ENCODE assay signal across 9 cellular contexts in the genomic region with DNA sequence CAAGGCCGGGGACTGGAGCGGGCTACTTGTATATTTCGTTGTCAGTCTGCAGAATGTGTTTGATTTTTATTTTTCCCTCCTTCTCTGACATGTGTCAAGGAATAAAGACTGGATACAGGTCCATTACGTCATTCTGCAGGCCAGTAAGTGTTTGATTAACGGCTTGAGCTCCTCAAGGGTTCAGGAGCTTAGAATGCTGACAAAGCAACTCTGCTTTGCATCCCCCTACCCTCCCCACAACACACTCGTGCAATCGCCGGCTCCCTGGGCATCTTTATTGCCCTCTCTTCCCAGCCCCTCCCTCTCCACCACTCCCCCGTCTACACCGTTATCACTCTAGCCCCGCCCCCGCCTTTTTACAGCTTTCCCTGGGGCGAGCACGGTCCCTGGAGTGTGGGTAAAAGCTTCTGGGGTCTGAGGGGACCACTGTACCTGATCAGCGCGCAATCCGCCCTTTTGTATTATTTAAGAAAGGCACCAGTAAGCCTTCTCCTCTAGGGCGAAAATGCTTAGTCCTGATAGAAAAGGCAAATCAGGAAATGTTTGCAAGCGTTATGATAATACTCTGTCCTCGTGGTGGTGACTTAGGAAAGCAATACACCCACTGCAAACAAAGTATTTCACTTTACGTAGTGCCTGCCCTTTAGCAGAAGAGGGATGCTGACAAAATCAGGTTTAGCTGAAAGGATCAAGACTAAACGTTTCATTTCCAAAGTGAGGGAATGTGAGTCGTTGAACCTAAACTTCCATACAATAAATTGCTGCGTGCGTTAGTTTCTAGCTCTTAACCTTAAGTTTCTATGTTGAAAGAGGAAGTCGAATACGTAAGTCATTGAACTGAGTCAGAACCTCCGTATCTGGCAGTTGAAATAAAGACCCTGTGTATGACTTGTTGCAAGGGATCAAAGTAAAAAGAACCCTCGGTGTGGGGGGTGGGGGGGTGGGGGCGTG. TPM values are rescaled to one million over a fixed set of nuclear protein-coding genes. Genes with fewer than 3 reads are reported as not detected.
A peak's percentile ranks its signal among the peaks of the same experiment; 100 is the strongest.
DNase-seq lines count a peak whose midpoint lies in the region; ATAC-seq, FAIRE-seq and TF ChIP-seq lines count a peak whose summit lies in the region.
"Had no signal": no experiment of that assay in that cellular context is flagged by ENCODE, and none has a peak within 500 bp of the region (broad histone marks: within the 10 kb centered on the region; RNA-seq: fewer than 3 reads in every experiment).

No MANE protein-coding gene starts in this region.

- H3K4me2 ChIP-seq in mesenchymal stem cell (ENCODE audit: low read length, poor library complexity, severe bottlenecking) = peak overlapping the region; percentile 91

- no peak overlapping the region for H2AK5ac ChIP-seq in mesenchymal stem cell (ENCODE audit: low read length, severe bottlenecking)

- H3K4ac ChIP-seq in mesenchymal stem cell (ENCODE audit: low read depth in 1 of 2, low read length in 2 of 2) = no peak overlapping the region

- H3K36me3 ChIP-seq in duodenal mucosa (ENCODE audit: control insufficient read depth in 1 of 2, insufficient read depth in 2 of 2, low read length in 2 of 2) (no peaks in the 10 kb centered on the region), mesenchymal stem cell (ENCODE audit: control insufficient read depth in 1 of 2, insufficient read depth in 2 of 2, low read depth in 1 of 2, low read length in 2 of 2) (no peaks in the 10 kb centered on the region)
- H3K36me3 ChIP-seq: HAP-1 had no signal

- H3K79me1 ChIP-seq in mesenchymal stem cell (replicated peaks; ENCODE audit: low read length, poor library complexity, severe bottlenecking) = peaks cover 5% of the 10 kb centered on the region

- WGBS in mesenchymal stem cell = under 1% methylated on average over 18 of the region's 30 CpGs

- H3K4me1 ChIP-seq in duodenal mucosa (ENCODE audit: control insufficient read depth in 1 of 2, insufficient read depth in 2 of 2, low read length in 2 of 2) (peaks cover 8 to 10% of the 10 kb centered on the region in 2 donors), mesenchymal stem cell (ENCODE audit: control insufficient read depth, insufficient read depth, low read depth, low read length) (peaks cover 9% of the 10 kb centered on the region)
- H3K4me1 ChIP-seq: HAP-1 had no signal

- H3K18ac ChIP-seq in mesenchymal stem cell (ENCODE audit: low read depth in 1 of 2, low read length in 2 of 2) = no peak overlapping the region

- H3K27ac ChIP-seq in duodenal mucosa (ENCODE audit: low read depth, low read length) (no peak overlapping the region), mesenchymal stem cell (ENCODE audit: low read length, poor library complexity, severe bottlenecking) (no peak overlapping the region)

- H3K9ac ChIP-seq in duodenal mucosa (ENCODE audit: low read depth in 1 of 2, low read length in 2 of 2) = no peak overlapping the region
- peak overlapping the region; percentile 98 for H3K9ac ChIP-seq in mesenchymal stem cell (ENCODE audit: low read length)

- H2AFZ ChIP-seq in mesenchymal stem cell (ENCODE audit: low read depth, low read length) = no peak overlapping the region

- peaks cover 34% of the 10 kb centered on the region for H3K4me1 Mint-ChIP-seq in type B pancreatic cell (ENCODE audit: unreplicated experiment)

- H2BK12ac ChIP-seq in mesenchymal stem cell (ENCODE audit: low read length in 2 of 2) = no peak overlapping the region

- no peak overlapping the region for H2BK15ac ChIP-seq in mesenchymal stem cell (ENCODE audit: low read depth, poor library complexity, severe bottlenecking)

- H3K9me3 Mint-ChIP-seq in type B pancreatic cell = no peaks in the 10 kb centered on the region

- H3K27me3 ChIP-seq in duodenal mucosa (ENCODE audit: control insufficient read depth in 1 of 2, insufficient read depth in 2 of 2, low read length in 2 of 2) (peaks cover 29 to 51% of the 10 kb centered on the region in 2 donors), mesenchymal stem cell (ENCODE audit: control insufficient read depth in 1 of 2, insufficient read depth in 1 of 2, low read length in 2 of 2) (no peaks in the 10 kb centered on the region)

- FAIRE-seq in GM19239 (lab: Jason Lieb, UNC) = peak; percentile 70

- ATAC-seq in GM21825 (IDR thresholded peaks at IDR 0.05; ENCODE audit: unreplicated experiment) = no peak

- no peak overlapping the region for H2BK120ac ChIP-seq in mesenchymal stem cell (ENCODE audit: low read depth, low read length)

- H3K4me3 ChIP-seq in duodenal mucosa (ENCODE audit: low read depth in 1 of 2, low read length in 2 of 2) = peak overlapping the region; percentile 42 to 57
- peak overlapping the region; percentile 79 to 83 for H3K4me3 ChIP-seq in mesenchymal stem cell (ENCODE audit: insufficient read depth in 1 of 2, low read depth in 1 of 2, low read length in 2 of 2)

- no peak overlapping the region for H3K14ac ChIP-seq in mesenchymal stem cell (ENCODE audit: low read length in 2 of 2)

- H3K4me3 Mint-ChIP-seq in type B pancreatic cell = peak overlapping the region; percentile 91

- no peak overlapping the region for H4K8ac ChIP-seq in mesenchymal stem cell (ENCODE audit: low read length)

- no peak overlapping the region for H3K23ac ChIP-seq in mesenchymal stem cell (ENCODE audit: low read length in 2 of 2)

- H2BK5ac ChIP-seq in mesenchymal stem cell (ENCODE audit: low read depth, low read length, poor library complexity, severe bottlenecking) = no peak overlapping the region

- H3K36me3 Mint-ChIP-seq in type B pancreatic cell = no peaks in the 10 kb centered on the region

- peak overlapping the region; percentile 82 for H3K27ac Mint-ChIP-seq in type B pancreatic cell

- DNase-seq in AG20443 (ENCODE audit: low spot score) (peak; percentile 16), GM19239 (ENCODE audit: insufficient read length, low spot score) (no peak), RPMI7951 (ENCODE audit: low read depth) (peak; percentile 13), mesenchymal stem cell (peak; percentile 87), type B pancreatic cell (ENCODE audit: extremely low spot score, unreplicated experiment) (peak; percentile 72), activated gamma-delta T cell treated with Interleukin-2 at 50 U/mL for 16 hours (no peak)

- peak; percentile 20 for TF ChIP-seq CTCF in type B pancreatic cell (conservative IDR thresholded peaks at IDR 0.05)

- H3K9me3 ChIP-seq in duodenal mucosa (ENCODE audit: control insufficient read depth in 1 of 2, low read length in 2 of 2) (no peaks in the 10 kb centered on the region), mesenchymal stem cell (ENCODE audit: control insufficient read depth, low read length) (no peaks in the 10 kb centered on the region)
- H3K9me3 ChIP-seq: HAP-1 had no signal

- no peak overlapping the region for H4K91ac ChIP-seq in mesenchymal stem cell (ENCODE audit: low read length)

- peaks cover 84% of the 10 kb centered on the region for H3K27me3 Mint-ChIP-seq in type B pancreatic cell

RNA-seq across cellular contexts. Expression of a gene that starts 1.4 kb away (rescaled TPM):
- total RNA-seq in RPMI7951 (2014; rRNA removed; shearing (Covaris generic)) = 2.9 and 3.8 TPM in 2 replicates
- polyA plus RNA-seq in mesenchymal stem cell (2013, experiment 1 of 2) = 2.7 TPM
- 2.8 TPM for polyA plus RNA-seq in mesenchymal stem cell (2013, experiment 2 of 2)
- total RNA-seq in type B pancreatic cell (ENCODE audit: low replicate concordance) = 5.6 and 31.0 TPM in 2 replicates

Comparison
In these comparisons a context has a peak if more than half of its experiments do, and no peak if none do; other contexts are left out.
1. DNase-seq: peak in AG20443 (single experiment), RPMI7951 (single experiment), mesenchymal stem cell (single experiment) and type B pancreatic cell (single experiment); none in GM19239 (single experiment) and activated gamma-delta T cell treated with Interleukin-2 at 50 U/mL for 16 hours (single experiment).